Comparison of ENCODE assay signal across 14 cellular contexts in the genomic region with DNA sequence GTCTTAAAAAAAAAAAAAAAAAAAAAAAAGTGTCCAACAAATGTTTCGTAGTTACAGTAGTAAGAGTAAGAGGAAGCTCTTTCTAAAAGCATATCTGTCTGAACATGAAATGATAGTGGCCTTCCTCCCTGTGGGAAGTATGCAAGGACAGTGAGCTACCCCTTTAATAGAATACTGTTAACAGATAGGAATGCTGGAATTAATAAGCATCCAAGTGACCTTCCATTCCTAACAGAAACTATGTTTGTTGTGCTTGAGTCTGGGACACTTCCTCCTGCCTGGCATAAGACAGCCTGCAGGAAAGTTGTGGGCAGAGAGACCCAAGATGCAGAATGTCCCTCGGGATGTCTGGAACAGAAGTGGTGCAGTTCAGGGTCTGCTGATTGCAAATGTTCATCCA. TPM values are rescaled to one million over a fixed set of nuclear protein-coding genes. Genes with fewer than 3 reads are reported as not detected.
DNase-seq lines count a peak whose midpoint lies in the region; ATAC-seq, FAIRE-seq and TF ChIP-seq lines count a peak whose summit lies in the region.
"Not testable (repeated sequence)": the region's sequence is repeated elsewhere in the genome, so short reads cannot be mapped to it uniquely, and the experiment has no call there.
"Had no signal": no experiment of that assay in that cellular context is flagged by ENCODE, and none has a peak within 500 bp of the region (broad histone marks: within the 10 kb centered on the region; RNA-seq: fewer than 3 reads in every experiment).

No MANE protein-coding gene starts in this region.

- intact Hi-C loops in HepG2 (cut with micrococcal nuclease; ENCODE audit: unreplicated experiment); pancreas (cut with DNase I); stomach (cut with DNase I; ENCODE audit: low total_unique reads); upper lobe of right lung (cut with DNase I): not testable (repeated sequence)

- peak; percentile 77 for FAIRE-seq in bronchial epithelial cell (lab: Jason Lieb, UNC)
- FAIRE-seq in HepG2 (lab: Jason Lieb, UNC): peak; percentile 23
- not testable (repeated sequence) for FAIRE-seq in pancreas (lab: Jason Lieb, UNC)

- H3K4me1 ChIP-seq in gastroesophageal sphincter (peaks cover 0 to 26% (median 2%) of the 10 kb centered on the region in 3 donors), HepG2 (ENCODE audit: insufficient read depth, low read length) (peaks cover 20% of the 10 kb centered on the region; the same call in 1 of the 2 replicates), pancreas (peaks cover 0 to 22% (median 13%) of the 10 kb centered on the region in 3 donors), stomach (peaks cover 0 to 12% (median 8%) of the 10 kb centered on the region in 4 donors)
- not testable (repeated sequence) for H3K4me1 ChIP-seq in upper lobe of right lung

- 20% methylated on average over 2 of the region's 2 CpGs; no CpG with 5 or more reads in 1 of the 2 donors for WGBS in gastroesophageal sphincter (ENCODE audit: low coverage in 1 of 2), 2 donors
- WGBS in HepG2 (ENCODE audit: low lambda C conversion rate): 93% methylated on average over 2 of the region's 2 CpGs
- 57% methylated on average over 1 of the region's 2 CpGs for WGBS in pancreas, 2 donors
- 0 to 90% (median 71%) methylated on average over 1 to 2 of the region's 2 CpGs for WGBS in stomach, 5 donors

- not testable (repeated sequence) for TF ChIP-seq POLR2A in gastroesophageal sphincter (IDR thresholded peaks at IDR 0.05); HepG2 (IDR thresholded peaks at IDR 0.05; ENCODE audit: insufficient read depth in 1 of 2, low read depth in 2 of 2, low read length in 2 of 2); stomach (IDR thresholded peaks at IDR 0.05)

- H3K36me3 ChIP-seq in bronchial epithelial cell (ENCODE audit: control insufficient read depth, insufficient read depth, low read length); gastroesophageal sphincter; HepG2 (replicated peaks in 1 of 2; ENCODE audit: control insufficient read depth in 1 of 2, insufficient read depth in 2 of 2, low read length in 2 of 2); pancreas; stomach; upper lobe of right lung: not testable (repeated sequence)

- H3K79me2 ChIP-seq in HepG2 (ENCODE audit: insufficient read depth, low read length): not testable (repeated sequence)

- not testable (repeated sequence) for H3K4me3 ChIP-seq in bronchial epithelial cell (ENCODE audit: low read depth, low read length); gastroesophageal sphincter; HepG2 (replicated peaks in 1 of 3; ENCODE audit: insufficient read depth in 1 of 3, low read depth in 2 of 3, low read length in 3 of 3); pancreas; stomach; upper lobe of right lung

- not testable (repeated sequence) for BruUV-seq in HepG2 (replicated peaks; lab: Mats Ljungman, UMichigan)

- ATAC-seq in gastroesophageal sphincter: not testable (repeated sequence)
- ATAC-seq in HepG2 (peak; percentile 58), pancreas (peak in 3 of 4 donors; percentile 8 to 55 (median 29)), upper lobe of right lung (peak; percentile 20)

- DNase-seq in RWPE1 (ENCODE audit: low spot score); bronchial epithelial cell (ENCODE audit: low read depth); HepG2 (ENCODE audit: low spot score); pancreas; stomach; upper lobe of right lung: not testable (repeated sequence)

- not testable (repeated sequence) for H3K4me2 ChIP-seq in HepG2 (ENCODE audit: low read depth, low read length)

- H3K9me3 ChIP-seq in gastroesophageal sphincter; HepG2 (ENCODE audit: low read length); pancreas; stomach; upper lobe of right lung: not testable (repeated sequence)

- not testable (repeated sequence) for H3K9ac ChIP-seq in HepG2 (ENCODE audit: insufficient read depth, low read depth, low read length)

- POLR2A ChIA-PET in RWPE1 (lab: Yijun Ruan, JAX; ENCODE audit: low non-redundant PET): interaction anchor here (0.6 kb wide), 1 partner anchor 33 kb away, joined by 3 read pairs; no protein-coding TSS in a partner anchor
- POLR2A ChIA-PET in HepG2 (lab: Yijun Ruan, JAX): not testable (repeated sequence)

- not testable (repeated sequence) for TF ChIP-seq CTCF in RWPE1 (conservative IDR thresholded peaks at IDR 0.05; ENCODE audit: low read depth); bronchial epithelial cell (IDR thresholded peaks at IDR 0.05; ENCODE audit: insufficient read depth, low read length, severe bottlenecking); gastroesophageal sphincter (IDR thresholded peaks at IDR 0.05); HepG2 (CRISPR knock-in tag; IDR thresholded peaks at IDR 0.05); pancreas (IDR thresholded peaks at IDR 0.05); stomach (IDR thresholded peaks at IDR 0.05); upper lobe of right lung (IDR thresholded peaks at IDR 0.05)

- TF ChIP-seq EP300 in gastroesophageal sphincter (IDR thresholded peaks at IDR 0.05); HepG2 (IDR thresholded peaks at IDR 0.05; ENCODE audit: low read depth in 2 of 2, low read length in 2 of 2); HepG2 (CRISPR knock-in tag; IDR thresholded peaks at IDR 0.05; ENCODE audit: borderline replicate concordance); stomach (IDR thresholded peaks at IDR 0.05): not testable (repeated sequence)

- not testable (repeated sequence) for H3K27me3 ChIP-seq in bronchial epithelial cell (ENCODE audit: control insufficient read depth, insufficient read depth, low read length); gastroesophageal sphincter; HepG2 (ENCODE audit: control insufficient read depth in 1 of 2, insufficient read depth in 2 of 2, low read length in 2 of 2); pancreas; stomach; upper lobe of right lung

- H4K20me1 ChIP-seq in HepG2 (ENCODE audit: insufficient read depth, low read length): not testable (repeated sequence)

- not testable (repeated sequence) for TF ChIP-seq RAD21 in HepG2 (CRISPR knock-in tag; IDR thresholded peaks at IDR 0.05)

- in situ Hi-C loops in HepG2 (cut with HindIII; ENCODE audit: extremely low pct_ligation_motif_present, low pct_unique_long_range_greater_than_20kb): not testable (repeated sequence)

- not testable (repeated sequence) for H2AFZ ChIP-seq in HepG2 (ENCODE audit: low read length)

- CTCF ChIA-PET in RWPE1 (lab: Yijun Ruan, JAX); HepG2 (lab: Yijun Ruan, JAX; ENCODE audit: low intra/inter-chr PET ratio, low total read pairs): not testable (repeated sequence)

- peak overlapping the region; percentile 66 for H3K27ac ChIP-seq in RWPE1
- H3K27ac ChIP-seq in gastroesophageal sphincter: peak overlapping the region; percentile 70 to 86 (median 75)
- not testable (repeated sequence) for H3K27ac ChIP-seq in HepG2 (ENCODE audit: extremely low read length, insufficient read depth, low read length)
- H3K27ac ChIP-seq in pancreas: peak overlapping the region in 1 of 4 donors; percentile 60
- H3K27ac ChIP-seq in stomach: peak overlapping the region in 3 of 5 donors; percentile 69 to 77 (median 74)
- H3K27ac ChIP-seq in upper lobe of right lung: peak overlapping the region; percentile 63

RNA-seq across cellular contexts. Expression of a gene that starts 12.4 kb away (rescaled TPM):
- total RNA-seq in bronchial epithelial cell: not detected in 2 replicates
- total RNA-seq in gastroesophageal sphincter: under 1 TPM in 1 of 4 donors, not detected in 3; 0.15 TPM
- 10.6 and 16.3 TPM in 2 replicates for total RNA-seq in HepG2 (2016; rRNA removed; fragmentation: Illumina TruSeq; extraction: Trizol)
- 2.9 and 3.1 TPM in 2 replicates for total RNA-seq in HepG2 (2016; cell fraction: cytosol; rRNA removed; fragmentation: Illumina TruSeq; extraction: Trizol; ENCODE audit: low read depth)
- total RNA-seq in HepG2 (2016; cell fraction: insoluble cytoplasmic fraction; rRNA removed; fragmentation: Illumina TruSeq; extraction: Trizol): 11.7 and 15.3 TPM in 2 replicates
- total RNA-seq in HepG2 (2016; cell fraction: membrane; rRNA removed; fragmentation: Illumina TruSeq; extraction: Trizol): 4.0 and 5.9 TPM in 2 replicates
- total RNA-seq in HepG2 (2016; cell fraction: nucleus; rRNA removed; fragmentation: Illumina TruSeq; extraction: Trizol): 28.0 and 30.1 TPM in 2 replicates
- polyA plus RNA-seq in HepG2 (2011; rRNA removed): 11.4 and 20.8 TPM in 2 replicates
- polyA plus RNA-seq in HepG2 (2011; cell fraction: cytosol; rRNA removed): 5.3 and 12.2 TPM in 2 replicates
- 20.1 and 45.8 TPM in 2 replicates for polyA plus RNA-seq in HepG2 (2011; cell fraction: nucleus; rRNA removed)
- polyA plus RNA-seq in HepG2 (2012): 30.0 and 36.4 TPM in 2 replicates
- polyA plus RNA-seq in HepG2 (2016; cell fraction: cytosol; fragmentation: Illumina TruSeq; extraction: Trizol; ENCODE audit: low read depth): 2.7 and 3.5 TPM in 2 replicates
- 8.6 and 9.3 TPM in 2 replicates for polyA plus RNA-seq in HepG2 (2016; cell fraction: insoluble cytoplasmic fraction; fragmentation: Illumina TruSeq; extraction: Trizol; ENCODE audit: low read depth)
- 4.8 and 5.5 TPM in 2 replicates for polyA plus RNA-seq in HepG2 (2016; cell fraction: membrane; fragmentation: Illumina TruSeq; extraction: Trizol; ENCODE audit: low read depth)
- polyA plus RNA-seq in HepG2 (2016; cell fraction: nucleus; fragmentation: Illumina TruSeq; extraction: Trizol; ENCODE audit: insufficient read depth, low read depth): 37.9 and 41.5 TPM in 2 replicates
- polyA minus RNA-seq in HepG2 (2011; rRNA and poly(A)+ RNA removed; ENCODE audit: low replicate concordance): 3.7 TPM in 1 of 2 replicates, not detected in the other
- 3.5 and 4.2 TPM in 2 replicates for polyA minus RNA-seq in HepG2 (2011; cell fraction: cytosol; rRNA and poly(A)+ RNA removed)
- polyA minus RNA-seq in HepG2 (2011; cell fraction: nucleus; rRNA and poly(A)+ RNA removed): 39.3 and 73.2 TPM in 2 replicates
- total RNA-seq in pancreas: under 1 TPM in 1 of 6 donors, not detected in 5; 0.28 TPM
- polyA plus RNA-seq in pancreas: under 1 TPM in 1 of 2 donors, not detected in 1; 0.56 TPM
- total RNA-seq in stomach: not detected
- under 1 TPM in 1 of 3 donors, not detected in 2; 0.08 TPM for polyA plus RNA-seq in stomach
- total RNA-seq in upper lobe of right lung: not detected
- total RNA-seq: A673; Calu3; CD8-positive, alpha-beta T cell; H7; HFFc6; HT1080 had no signal
- polyA plus RNA-seq: AG04450 had no signal

RNA-seq across cellular contexts. Expression of a gene that starts 29.6 kb away (rescaled TPM):
- total RNA-seq in bronchial epithelial cell: not detected in 2 replicates
- total RNA-seq in gastroesophageal sphincter: 1 to 10 TPM; 1.3 to 5.4 (median 5.0) TPM
- 9.1 and 11.1 TPM in 2 replicates for total RNA-seq in HepG2 (2016; rRNA removed; fragmentation: Illumina TruSeq; extraction: Trizol)
- 1.5 and 2.0 TPM in 2 replicates for total RNA-seq in HepG2 (2016; cell fraction: cytosol; rRNA removed; fragmentation: Illumina TruSeq; extraction: Trizol; ENCODE audit: low read depth)
- 9.2 and 10.1 TPM in 2 replicates for total RNA-seq in HepG2 (2016; cell fraction: insoluble cytoplasmic fraction; rRNA removed; fragmentation: Illumina TruSeq; extraction: Trizol)
- total RNA-seq in HepG2 (2016; cell fraction: membrane; rRNA removed; fragmentation: Illumina TruSeq; extraction: Trizol): 2.9 and 3.0 TPM in 2 replicates
- 5.0 and 5.8 TPM in 2 replicates for total RNA-seq in HepG2 (2016; cell fraction: nucleus; rRNA removed; fragmentation: Illumina TruSeq; extraction: Trizol)
- polyA plus RNA-seq in HepG2 (2011; rRNA removed): 15.0 and 21.0 TPM in 2 replicates
- 10.9 and 16.3 TPM in 2 replicates for polyA plus RNA-seq in HepG2 (2011; cell fraction: cytosol; rRNA removed)
- polyA plus RNA-seq in HepG2 (2011; cell fraction: nucleus; rRNA removed): 25.0 and 31.6 TPM in 2 replicates
- polyA plus RNA-seq in HepG2 (2012): 12.0 and 19.6 TPM in 2 replicates
- 0.52 and 0.78 TPM in 2 replicates for polyA plus RNA-seq in HepG2 (2016; cell fraction: cytosol; fragmentation: Illumina TruSeq; extraction: Trizol; ENCODE audit: low read depth)
- polyA plus RNA-seq in HepG2 (2016; cell fraction: insoluble cytoplasmic fraction; fragmentation: Illumina TruSeq; extraction: Trizol; ENCODE audit: low read depth): 7.3 and 9.9 TPM in 2 replicates
- 1.1 and 1.3 TPM in 2 replicates for polyA plus RNA-seq in HepG2 (2016; cell fraction: membrane; fragmentation: Illumina TruSeq; extraction: Trizol; ENCODE audit: low read depth)
- polyA plus RNA-seq in HepG2 (2016; cell fraction: nucleus; fragmentation: Illumina TruSeq; extraction: Trizol; ENCODE audit: insufficient read depth, low read depth): 9.9 and 11.0 TPM in 2 replicates
- polyA minus RNA-seq in HepG2 (2011; rRNA and poly(A)+ RNA removed; ENCODE audit: low replicate concordance): 17.5 TPM in 1 of 2 replicates, not detected in the other
- polyA minus RNA-seq in HepG2 (2011; cell fraction: cytosol; rRNA and poly(A)+ RNA removed): 5.7 and 7.6 TPM in 2 replicates
- 17.1 and 30.2 TPM in 2 replicates for polyA minus RNA-seq in HepG2 (2011; cell fraction: nucleus; rRNA and poly(A)+ RNA removed)
- 1 to 10 TPM in 1 of 6 donors, under 1 TPM in 5; 0.25 to 1.0 (median 0.68) TPM for total RNA-seq in pancreas
- 1 to 10 TPM; 1.0 to 1.3 TPM for polyA plus RNA-seq in pancreas
- 1 to 10 TPM in 3 of 5 donors, not detected in 2; 1.1 to 4.6 (median 1.8) TPM for total RNA-seq in stomach
- polyA plus RNA-seq in stomach: 1 to 10 TPM; 1.5 to 3.5 (median 2.8) TPM
- total RNA-seq in upper lobe of right lung: 4.5 TPM
- total RNA-seq: A673; Calu3; CD8-positive, alpha-beta T cell; H7; HFFc6; HT1080 had no signal
- polyA plus RNA-seq: AG04450 had no signal

RNA-seq across cellular contexts. Expression of a gene that starts 34.4 kb away (rescaled TPM):
- not detected in 2 replicates for total RNA-seq in bronchial epithelial cell
- total RNA-seq in gastroesophageal sphincter: not detected
- total RNA-seq in HepG2 (2016; rRNA removed; fragmentation: Illumina TruSeq; extraction: Trizol): not detected in 2 replicates
- not detected in 2 replicates for total RNA-seq in HepG2 (2016; cell fraction: cytosol; rRNA removed; fragmentation: Illumina TruSeq; extraction: Trizol; ENCODE audit: low read depth)
- total RNA-seq in HepG2 (2016; cell fraction: insoluble cytoplasmic fraction; rRNA removed; fragmentation: Illumina TruSeq; extraction: Trizol): not detected in 2 replicates
- total RNA-seq in HepG2 (2016; cell fraction: membrane; rRNA removed; fragmentation: Illumina TruSeq; extraction: Trizol): not detected in 2 replicates
- not detected in 2 replicates for total RNA-seq in HepG2 (2016; cell fraction: nucleus; rRNA removed; fragmentation: Illumina TruSeq; extraction: Trizol)
- 0.12 TPM in 1 of 2 replicates, not detected in the other for polyA plus RNA-seq in HepG2 (2011; rRNA removed)
- polyA plus RNA-seq in HepG2 (2011; cell fraction: cytosol; rRNA removed): not detected in 2 replicates
- polyA plus RNA-seq in HepG2 (2011; cell fraction: nucleus; rRNA removed): not detected in 2 replicates
- polyA plus RNA-seq in HepG2 (2012): 0.07 and 0.16 TPM in 2 replicates
- polyA plus RNA-seq in HepG2 (2016; cell fraction: cytosol; fragmentation: Illumina TruSeq; extraction: Trizol; ENCODE audit: low read depth): not detected in 2 replicates
- not detected in 2 replicates for polyA plus RNA-seq in HepG2 (2016; cell fraction: insoluble cytoplasmic fraction; fragmentation: Illumina TruSeq; extraction: Trizol; ENCODE audit: low read depth)
- not detected in 2 replicates for polyA plus RNA-seq in HepG2 (2016; cell fraction: membrane; fragmentation: Illumina TruSeq; extraction: Trizol; ENCODE audit: low read depth)
- not detected in 2 replicates for polyA plus RNA-seq in HepG2 (2016; cell fraction: nucleus; fragmentation: Illumina TruSeq; extraction: Trizol; ENCODE audit: insufficient read depth, low read depth)
- 0.10 TPM in 1 of 2 replicates, not detected in the other for polyA minus RNA-seq in HepG2 (2011; rRNA and poly(A)+ RNA removed; ENCODE audit: low replicate concordance)
- polyA minus RNA-seq in HepG2 (2011; cell fraction: cytosol; rRNA and poly(A)+ RNA removed): not detected in 2 replicates
- not detected in 2 replicates for polyA minus RNA-seq in HepG2 (2011; cell fraction: nucleus; rRNA and poly(A)+ RNA removed)
- total RNA-seq in pancreas: not detected
- polyA plus RNA-seq in pancreas: not detected
- total RNA-seq in stomach: 10 to 100 TPM in 2 of 5 donors, 1 to 10 TPM in 1, under 1 TPM in 1, not detected in 1; 0.37 to 34.8 (median 12.7) TPM
- 100 to 1,000 TPM in 2 of 3 donors, 10 to 100 TPM in 1; 72.7 to 150 (median 110) TPM for polyA plus RNA-seq in stomach
- total RNA-seq in upper lobe of right lung: not detected
- total RNA-seq: A673; Calu3; CD8-positive, alpha-beta T cell; H7; HFFc6; HT1080 had no signal
- polyA plus RNA-seq: AG04450 had no signal
